ENCODE assay signal across 8 cellular contexts in the genomic region with DNA sequence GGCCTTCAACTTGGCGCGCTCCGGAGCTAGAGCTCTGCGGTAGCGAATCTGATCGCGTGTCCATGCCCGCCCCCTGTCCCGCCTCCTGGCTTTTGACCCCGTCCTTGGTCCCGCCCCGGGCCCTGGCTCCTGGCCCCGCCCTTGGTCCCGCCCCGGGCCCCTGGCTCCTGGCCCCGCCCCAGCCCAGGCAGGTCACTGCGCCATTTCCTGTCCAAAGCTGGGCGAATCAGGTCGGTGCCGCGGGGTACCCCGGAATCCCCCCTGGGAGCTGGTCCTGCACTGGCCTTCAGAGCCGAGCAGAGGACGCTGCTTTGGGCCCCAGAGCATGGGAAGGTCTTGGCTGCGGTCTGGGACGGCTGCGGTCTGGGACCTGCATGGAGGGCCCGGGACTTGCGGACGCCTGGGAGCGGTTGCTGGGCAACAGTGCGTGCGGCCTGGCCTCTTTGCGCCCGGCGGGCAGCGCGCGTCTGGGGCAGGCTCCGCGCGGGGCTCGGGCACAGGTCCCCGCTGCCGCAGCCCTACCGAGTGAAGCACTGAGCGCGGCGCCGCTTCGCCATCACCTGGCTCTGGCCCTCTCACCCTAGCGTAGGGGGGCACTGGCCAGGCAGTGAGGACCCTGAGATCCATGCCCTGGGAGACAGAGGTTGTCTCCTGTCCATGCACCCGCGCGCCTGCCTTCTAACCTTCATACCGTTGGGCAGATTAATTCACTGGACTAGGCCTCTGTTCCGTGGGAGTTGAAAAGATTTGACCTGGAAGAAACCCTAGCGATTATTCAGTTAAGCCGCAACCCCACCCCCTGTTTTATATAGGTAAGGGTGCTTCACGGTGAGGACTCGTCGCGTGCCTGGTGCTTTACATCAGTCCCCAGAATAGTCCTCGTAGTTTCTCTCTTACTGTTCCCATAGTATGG. TPM values are rescaled to one million over a fixed set of nuclear protein-coding genes. Genes with fewer than 3 reads are reported as not detected.
DNase-seq lines count a peak whose midpoint lies in the region; ATAC-seq and TF ChIP-seq lines count a peak whose summit lies in the region.

A gene with protein sequence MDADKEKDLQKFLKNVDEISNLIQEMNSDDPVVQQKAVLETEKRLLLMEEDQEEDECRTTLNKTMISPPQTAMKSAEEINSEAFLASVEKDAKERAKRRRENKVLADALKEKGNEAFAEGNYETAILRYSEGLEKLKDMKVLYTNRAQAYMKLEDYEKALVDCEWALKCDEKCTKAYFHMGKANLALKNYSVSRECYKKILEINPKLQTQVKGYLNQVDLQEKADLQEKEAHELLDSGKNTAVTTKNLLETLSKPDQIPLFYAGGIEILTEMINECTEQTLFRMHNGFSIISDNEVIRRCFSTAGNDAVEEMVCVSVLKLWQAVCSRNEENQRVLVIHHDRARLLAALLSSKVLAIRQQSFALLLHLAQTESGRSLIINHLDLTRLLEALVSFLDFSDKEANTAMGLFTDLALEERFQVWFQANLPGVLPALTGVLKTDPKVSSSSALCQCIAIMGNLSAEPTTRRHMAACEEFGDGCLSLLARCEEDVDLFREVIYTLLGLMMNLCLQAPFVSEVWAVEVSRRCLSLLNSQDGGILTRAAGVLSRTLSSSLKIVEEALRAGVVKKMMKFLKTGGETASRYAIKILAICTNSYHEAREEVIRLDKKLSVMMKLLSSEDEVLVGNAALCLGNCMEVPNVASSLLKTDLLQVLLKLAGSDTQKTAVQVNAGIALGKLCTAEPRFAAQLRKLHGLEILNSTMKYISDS (plus strand): TSS at position 195 of the 913 bp plus-strand sequence. CDS start 1,675 bp downstream, outside the sequence.

- POLR2A ChIA-PET in IMR-90 (lab: Charles Lee; ENCODE audit: unreplicated experiment) = no interaction called here

- H2BK20ac ChIP-seq in IMR-90 (ENCODE audit: low read depth, low read length) = no peak within 1 kb of the TSS; the same call in 1 of the 2 replicates

- peaks cover 3 to 10% of the 10 kb centered on the region in 2 experiments; a peak in 2 of 4 replicates for H3K79me1 ChIP-seq in IMR-90 (ENCODE audit: low read depth in 1 of 2, low read length in 2 of 2)

- H3K36me3 Mint-ChIP-seq in activated naive CD4-positive, alpha-beta T cell treated with anti-CD3 and anti-CD28 coated beads for 36 hours (ENCODE audit: low read depth) = peaks cover 26% of the 10 kb centered on the region

- no peaks in the 10 kb centered on the region for H3K36me3 ChIP-seq in IMR-90 (ENCODE audit: control insufficient read depth, insufficient read depth, low read length)

- peak within 1 kb of the TSS; percentile 74; the same call in 1 of the 2 replicates for H3K23ac ChIP-seq in IMR-90 (ENCODE audit: low read depth, low read length)

- H3K27me3 Mint-ChIP-seq in activated naive CD4-positive, alpha-beta T cell treated with anti-CD3 and anti-CD28 coated beads for 36 hours (ENCODE audit: low read depth) = no peaks in the 10 kb centered on the region

- H2BK15ac ChIP-seq in IMR-90 (ENCODE audit: low read depth, low read length) = no peak within 1 kb of the TSS

- no peak for TF ChIP-seq RAD21 in IMR-90 (IDR thresholded peaks at IDR 0.05; ENCODE audit: low read length)

- peak within 1 kb of the TSS; percentile 87 for H2AK9ac ChIP-seq in IMR-90 (replicated peaks; ENCODE audit: low read depth, low read length, poor library complexity)

- H3K4me3 Mint-ChIP-seq in activated naive CD4-positive, alpha-beta T cell treated with anti-CD3 and anti-CD28 coated beads for 36 hours = peak within 1 kb of the TSS; percentile 80

- peak within 1 kb of the TSS; percentile 29; the same call in 1 of the 2 replicates for H3K56ac ChIP-seq in IMR-90 (ENCODE audit: extremely low read depth, insufficient read depth, low read length)

- ATAC-seq in GM21528 (IDR thresholded peaks at IDR 0.05; ENCODE audit: low FRiP score, unreplicated experiment) (peak; percentile 99), IMR-90 (ENCODE audit: low read depth) (peak; percentile 100)

- peak within 1 kb of the TSS; percentile 100 for H2AFZ ChIP-seq in IMR-90 (replicated peaks; ENCODE audit: low read length, poor library complexity)

- intact Hi-C loops in IMR-90 (cut with micrococcal nuclease) = loop anchor here (2.0 kb wide), 2 partner anchors 26 to 416 kb away; no protein-coding TSS in a partner anchor
- intact Hi-C loops in activated naive CD4-positive, alpha-beta T cell treated with anti-CD3 and anti-CD28 coated beads for 36 hours (cut with micrococcal nuclease) = loop anchor here (1.0 to 10.0 kb wide), 8 partner anchors 273 to 1440 kb away; partner anchors contain the start of genes ALG9, C11orf71, CFAP68 and FDXACB1

- peak within 1 kb of the TSS; percentile 66; the same call in 1 of the 2 replicates for H4K91ac ChIP-seq in IMR-90 (ENCODE audit: insufficient read depth, low read depth, low read length)

- H3K9ac ChIP-seq in IMR-90 (ENCODE audit: low read depth, low read length) = peak within 1 kb of the TSS; percentile 78

- peak within 1 kb of the TSS; percentile 92 for H3K14ac ChIP-seq in IMR-90 (replicated peaks; ENCODE audit: low read depth, low read length)

- CTCF ChIA-PET in IMR-90 (lab: Yijun Ruan, JAX) = interaction anchor here (0.9 to 2.8 kb wide), 2 partner anchors 20 to 416 kb away, joined by 3 to 7 read pairs; no protein-coding TSS in a partner anchor
- CTCF ChIA-PET in activated naive CD4-positive, alpha-beta T cell treated with anti-CD3 and anti-CD28 coated beads for 36 hours (lab: Charles Lee) = interaction anchor here (0.8 to 2.5 kb wide), 2 partner anchors 25 to 482 kb away, joined by 3 to 10 read pairs; no protein-coding TSS in a partner anchor

- peak; percentile 86 for DNase-seq in DMS153 (lab: John Stamatoyannopoulos, UW)
- DNase-seq in IMR-90 = peak; percentile 78
- peak; percentile 75 for DNase-seq in SHP77 treated with DMSO at 0.1 percent for 48 hours (lab: John Stamatoyannopoulos, UW)
- peak; percentile 95 for DNase-seq in activated naive CD4-positive, alpha-beta T cell treated with anti-CD3 and anti-CD28 coated beads for 36 hours
- DNase-seq in germinal center (ENCODE audit: low spot score) = peak; percentile 91
- DNase-seq in nucleus accumbens (lab: John Stamatoyannopoulos, UW) = peak; percentile 16 to 95 (median 87)
- peak; percentile 72 to 98 (median 91) for DNase-seq in substantia nigra (lab: John Stamatoyannopoulos, UW)

- H3K4me1 ChIP-seq in IMR-90 (ENCODE audit: control insufficient read depth, insufficient read depth, low read length) = no peaks in the 10 kb centered on the region; the same call in none of the 2 replicates

- TF ChIP-seq CTCF in IMR-90 (conservative IDR thresholded peaks at IDR 0.05; ENCODE audit: low read depth, low read length) = no peak

- H3K9me3 ChIP-seq in IMR-90 (ENCODE audit: control insufficient read depth, insufficient read depth, low read length) = no peaks in the 10 kb centered on the region

- dilution Hi-C loops in IMR-90 (cut with HindIII; ENCODE audit: low sequenced_read_pairs, unreplicated experiment) = no loop called here

- peak within 1 kb of the TSS; percentile 66 for H2BK5ac ChIP-seq in IMR-90 (ENCODE audit: low read depth, low read length, poor library complexity, severe bottlenecking)

- H4K8ac ChIP-seq in IMR-90 (ENCODE audit: low read depth in 2 of 2, low read length in 2 of 2) = peak within 1 kb of the TSS; percentile 76 to 81; a peak in 3 of 4 replicates

- H3K27me3 ChIP-seq in IMR-90 (ENCODE audit: control insufficient read depth, insufficient read depth, low read length) = no peaks in the 10 kb centered on the region

- H3K4ac ChIP-seq in IMR-90 (ENCODE audit: low read depth, low read length) = peak within 1 kb of the TSS; percentile 96

- H3K18ac ChIP-seq in IMR-90 (ENCODE audit: low read depth, low read length) = no peak within 1 kb of the TSS; the same call in 1 of the 2 replicates

- no peaks in the 10 kb centered on the region for H4K20me1 ChIP-seq in IMR-90 (ENCODE audit: insufficient read depth, low read length)

- peak within 1 kb of the TSS; percentile 74 for H4K5ac ChIP-seq in IMR-90 (ENCODE audit: low read depth, low read length)

- H3K9me1 ChIP-seq in IMR-90 (ENCODE audit: insufficient read depth, low read length) = no peaks in the 10 kb centered on the region; the same call in 1 of the 2 replicates

- H3K27ac Mint-ChIP-seq in activated naive CD4-positive, alpha-beta T cell treated with anti-CD3 and anti-CD28 coated beads for 36 hours = peak within 1 kb of the TSS; percentile 79

- 1% methylated on average over 29 of the region's 64 CpGs; no CpG with 5 or more reads in 1 of the 2 experiments for WGBS in IMR-90 (ENCODE audit: extremely low coverage in 2 of 2, insufficient read length in 1 of 2), 2 experiments

- peak within 1 kb of the TSS; percentile 86 for H3K4me3 ChIP-seq in IMR-90 (ENCODE audit: insufficient read depth, low read depth, low read length)

- BruUV-seq in IMR-90 (replicated peaks; lab: Mats Ljungman, UMichigan) = no TSS peak

- H3K4me2 ChIP-seq in IMR-90 (ENCODE audit: low read depth, low read length) = peak within 1 kb of the TSS; percentile 95

- H3K4me1 Mint-ChIP-seq in activated naive CD4-positive, alpha-beta T cell treated with anti-CD3 and anti-CD28 coated beads for 36 hours (ENCODE audit: low read depth) = peaks cover 23% of the 10 kb centered on the region

- peak; percentile 48 for TF ChIP-seq POLR2A in IMR-90 (IDR thresholded peaks at IDR 0.05; ENCODE audit: low read depth, low read length)

- no peaks in the 10 kb centered on the region for H3K9me3 Mint-ChIP-seq in activated naive CD4-positive, alpha-beta T cell treated with anti-CD3 and anti-CD28 coated beads for 36 hours

- in situ Hi-C loops in IMR-90 (cut with MboI; ENCODE audit: low sequenced_read_pairs) = loop anchor here (5.0 kb wide), 1 partner anchor 418 kb away; no protein-coding TSS in a partner anchor

- peak within 1 kb of the TSS; percentile 72 for H2BK120ac ChIP-seq in IMR-90 (ENCODE audit: low read depth, low read length)

- H2AK5ac ChIP-seq in IMR-90 (ENCODE audit: low read depth, low read length) = 0 out of 2 replicates have a peak within 1 kb of the TSS, but pooled peaks have one; percentile 4

- H3K27ac ChIP-seq in IMR-90 (ENCODE audit: insufficient read depth, low read length) = peak within 1 kb of the TSS; percentile 79
- H3K27ac ChIP-seq in substantia nigra (ENCODE audit: low read depth, low read length, poor library complexity, severe bottlenecking) = peak within 1 kb of the TSS; percentile 71

TF ChIP-seq in IMR-90, 13 proteins besides CTCF, POLR2A, EP300 and RAD21 (continues in another document):
- no peak for TF ChIP-seq BHLHE40 (IDR thresholded peaks at IDR 0.05; ENCODE audit: low read depth, low read length)

RNA-seq across cellular contexts. Expression of the gene that starts here (rescaled TPM):
- total RNA-seq in IMR-90 (2012; rRNA removed) = 14.4 and 14.7 TPM in 2 replicates
- polyA plus RNA-seq in IMR-90 (2012; rRNA removed) = 10.0 and 10.7 TPM in 2 replicates
- 5.8 and 7.7 TPM in 2 replicates for polyA plus RNA-seq in IMR-90 (2012; cell fraction: cytosol; rRNA removed)
- polyA plus RNA-seq in IMR-90 (2012; cell fraction: nucleus; rRNA removed; ENCODE audit: low replicate concordance) = 17.1 and 26.5 TPM in 2 replicates
- total RNA-seq in activated naive CD4-positive, alpha-beta T cell treated with anti-CD3 and anti-CD28 coated beads for 36 hours = 1 to 10 TPM; 4.1 to 7.4 TPM

Comparison
In these comparisons a context has a peak if more than half of its experiments do, and no peak if none do; other contexts are left out.
1. Peak in every context shown above with its lines: DNase-seq, ATAC-seq, H3K4me3 ChIP-seq and H3K27ac ChIP-seq.